In genomic region chr18:8713691-8714090, GRCh38 we compare ENCODE assay signal across 25 cellular contexts. TPM values are rescaled to one million over a fixed set of nuclear protein-coding genes. Genes with fewer than 3 reads are reported as not detected.
DNase-seq lines count a peak whose midpoint lies in the region; ATAC-seq, FAIRE-seq and TF ChIP-seq lines count a peak whose summit lies in the region.
"Had no signal": no experiment of that assay in that cellular context is flagged by ENCODE, and none has a peak within 500 bp of the region (broad histone marks: within the 10 kb centered on the region; RNA-seq: fewer than 3 reads in every experiment).

No MANE protein-coding gene starts in this region.

- H3K4me3 Mint-ChIP-seq in glutamatergic neuron (ENCODE audit: unreplicated experiment) (peak overlapping the region; percentile 18), progenitor cell of endocrine pancreas (ENCODE audit: low read depth) (peak overlapping the region; percentile 16)
- H3K4me3 Mint-ChIP-seq: B cell; CD4-positive, CD25-positive, alpha-beta regulatory T cell had no signal

- POLR2A ChIA-PET in A549 (lab: Yijun Ruan, JAX) = interaction anchor here (0.6 kb wide), 1 partner anchor 66 kb away, joined by 3 read pairs; no protein-coding TSS in a partner anchor

- H3K9me3 ChIP-seq in A549 (no peaks in the 10 kb centered on the region), right atrium auricular region (no peaks in the 10 kb centered on the region)

- H3K4me1 ChIP-seq in A549 = peaks cover 80% of the 10 kb centered on the region
- H3K4me1 ChIP-seq in right atrium auricular region = no peaks in the 10 kb centered on the region

- TF ChIP-seq POLR2A in A549 (IDR thresholded peaks at IDR 0.05; ENCODE audit: low read length) = no peak

- H3K27ac ChIP-seq in A549 = peak overlapping the region in 1 of 2 experiments; percentile 53; a peak in 3 of 6 replicates
- H3K27ac ChIP-seq in right atrium auricular region = no peak overlapping the region
- H3K27ac ChIP-seq: PC-9 had no signal

- H3K4me3 ChIP-seq in A549 (no peak overlapping the region), right atrium auricular region (no peak overlapping the region)
- H3K4me3 ChIP-seq: PC-9 had no signal

- H3K27me3 ChIP-seq in right atrium auricular region = no peaks in the 10 kb centered on the region

- H3K36me3 ChIP-seq in right atrium auricular region = no peaks in the 10 kb centered on the region

- CTCF ChIA-PET in A549 (lab: Yijun Ruan, JAX) = interaction anchor here (0.8 kb wide), 1 partner anchor 39 kb away, joined by 3 read pairs; no protein-coding TSS in a partner anchor

- H3K27ac Mint-ChIP-seq in glutamatergic neuron (ENCODE audit: unreplicated experiment) (peak overlapping the region; percentile 69), progenitor cell of endocrine pancreas (no peak overlapping the region)
- H3K27ac Mint-ChIP-seq: B cell; CD4-positive, CD25-positive, alpha-beta regulatory T cell had no signal

- FAIRE-seq in A549 (lab: Jason Lieb, UNC) = no peak
- FAIRE-seq: GM12892, HTR-8/SVneo had no signal

- peaks cover 49% of the 10 kb centered on the region for H3K4me1 Mint-ChIP-seq in glutamatergic neuron (ENCODE audit: low read depth, unreplicated experiment)
- H3K4me1 Mint-ChIP-seq in progenitor cell of endocrine pancreas (ENCODE audit: low read depth) = peaks cover 47% of the 10 kb centered on the region
- H3K4me1 Mint-ChIP-seq: B cell; CD4-positive, CD25-positive, alpha-beta regulatory T cell had no signal

- H3K4me2 ChIP-seq in A549 = peak overlapping the region; percentile 45
- H3K4me2 ChIP-seq: PC-9 had no signal

- no peak for DNase-seq in A549 (ENCODE audit: low read depth in 1 of 2, low spot score in 1 of 2)
- peak; percentile 72 for DNase-seq in NCI-H2227 (lab: John Stamatoyannopoulos, UW; ENCODE audit: unreplicated experiment)
- DNase-seq in glutamatergic neuron = no peak
- no peak for DNase-seq in progenitor cell of endocrine pancreas (ENCODE audit: low spot score, unreplicated experiment)
- DNase-seq in anterior cingulate cortex (lab: John Stamatoyannopoulos, UW) = no peak
- no peak for DNase-seq in right atrium auricular region (ENCODE audit: low spot score)
- no peak for DNase-seq in activated CD4-positive, CD25-positive, alpha-beta regulatory T cell treated with anti-CD3 and anti-CD28 coated beads, Interleukin-2, amount 50 U/mL, for 72 hours
- DNase-seq: CD4-positive, CD25-positive, alpha-beta regulatory T cell; COR-L47; DND-41; GOT3; KG1; NCI-H1092 treated with DMSO at 0.1 percent for 48 hours; NCI-H1436 treated with DMSO at 0.1 percent for 48 hours; NCI-H2029; NCI-H345; NCI-H524; NCI-H82; PC-9; RPMI8226; SHP77 had no signal

- TF ChIP-seq RAD21 in A549 (conservative IDR thresholded peaks at IDR 0.05 in 1 of 2, IDR thresholded peaks at IDR 0.05 in 1 of 2) = no peak

- no peak for TF ChIP-seq CTCF in A549 (IDR thresholded peaks at IDR 0.05)
- TF ChIP-seq CTCF in glutamatergic neuron (IDR thresholded peaks at IDR 0.05; ENCODE audit: partially characterized antibody, unreplicated experiment) = no peak
- no peak for TF ChIP-seq CTCF in progenitor cell of endocrine pancreas (IDR thresholded peaks at IDR 0.05; ENCODE audit: unreplicated experiment)
- TF ChIP-seq CTCF in right atrium auricular region (IDR thresholded peaks at IDR 0.05) = no peak

- ATAC-seq in A549 (no peak), GM21576 (IDR thresholded peaks at IDR 0.05; ENCODE audit: unreplicated experiment) (no peak)

- H3K27me3 Mint-ChIP-seq in glutamatergic neuron (ENCODE audit: unreplicated experiment) = peaks cover 3% of the 10 kb centered on the region
- peaks cover 7% of the 10 kb centered on the region for H3K27me3 Mint-ChIP-seq in progenitor cell of endocrine pancreas

- no peaks in the 10 kb centered on the region for H3K36me3 Mint-ChIP-seq in glutamatergic neuron (ENCODE audit: unreplicated experiment)
- H3K36me3 Mint-ChIP-seq in progenitor cell of endocrine pancreas (ENCODE audit: insufficient read depth) = peaks cover 35% of the 10 kb centered on the region
- H3K36me3 Mint-ChIP-seq: CD4-positive, CD25-positive, alpha-beta regulatory T cell had no signal

- 68% methylated on average over 8 of the region's 8 CpGs for WGBS in A549 (ENCODE audit: missing lambda C conversion rate)

- TF ChIP-seq EP300 in A549 (IDR thresholded peaks at IDR 0.05) = no peak

- H3K9me3 Mint-ChIP-seq in glutamatergic neuron (ENCODE audit: unreplicated experiment) (no peaks in the 10 kb centered on the region), progenitor cell of endocrine pancreas (ENCODE audit: low read depth) (no peaks in the 10 kb centered on the region)

TF ChIP-seq in A549, 52 proteins besides CTCF, POLR2A, EP300 and RAD21:
- no peak for TF ChIP-seq JUN (IDR thresholded peaks at IDR 0.05)
- no peak for TF ChIP-seq RCOR1 (IDR thresholded peaks at IDR 0.05; ENCODE audit: low read depth, low read length)
- TF ChIP-seq TP53 (CRISPR knock-in tag; IDR thresholded peaks at IDR 0.05) = no peak
- no peak for TF ChIP-seq RARB (CRISPR knock-in tag; IDR thresholded peaks at IDR 0.05)
- no peak for TF ChIP-seq HEYL (CRISPR knock-in tag; IDR thresholded peaks at IDR 0.05)
- TF ChIP-seq MAX (IDR thresholded peaks at IDR 0.05) = no peak
- no peak for TF ChIP-seq ELK1 (IDR thresholded peaks at IDR 0.05; ENCODE audit: low read depth, low read length)

RNA-seq across cellular contexts. Expression of gene MTCL1, which starts 8.3 kb away (rescaled TPM):
- polyA plus RNA-seq in A549 (2011; rRNA removed) = 43.6 and 44.4 TPM in 2 replicates
- polyA plus RNA-seq in A549 (2012; cell fraction: cytosol; rRNA removed) = 37.2 and 44.0 TPM in 2 replicates
- polyA plus RNA-seq in A549 (2012; cell fraction: nucleus; rRNA removed) = 153 and 157 TPM in 2 replicates
- polyA plus RNA-seq in A549 (2017; fragmentation: RNase III; extraction: RNeasy Plus Mini Kit Qiagen cat#74134 plus additional on column Dnase treatment) = 48.6 to 56.0 TPM (median 49.6 TPM) in 3 replicates
- 66.2 and 67.8 TPM in 2 replicates for polyA minus RNA-seq in A549 (2011; rRNA and poly(A)+ RNA removed)
- total RNA-seq in glutamatergic neuron (ENCODE audit: unreplicated experiment) = 100 TPM
- 81.5 and 85.6 TPM in 2 replicates for total RNA-seq in progenitor cell of endocrine pancreas
- 1 to 10 TPM; 5.4 to 7.2 TPM for total RNA-seq in right atrium auricular region
- polyA plus RNA-seq: CD4-positive, CD25-positive, alpha-beta regulatory T cell had no signal

Comparison
In these comparisons a context has a peak if more than half of its experiments do, and no peak if none do; other contexts are left out.
1. RNA of gene MTCL1, which starts 8.3 kb away (total RNA-seq): 100 TPM in glutamatergic neuron (single experiment) and 81.5 to 85.6 TPM in progenitor cell of endocrine pancreas; 5.4 to 7.2 TPM in right atrium auricular region; every median in the first group is over 10 times any median in the second.